In genomic region chr4:24032371-24032989, GRCh38 we compare ENCODE assay signal across 8 cellular contexts.
DNase-seq lines count a peak whose midpoint lies in the region; ATAC-seq, FAIRE-seq and TF ChIP-seq lines count a peak whose summit lies in the region.
"Had no signal": no experiment of that assay in that cellular context is flagged by ENCODE, and none has a peak within 500 bp of the region (broad histone marks: within the 10 kb centered on the region; RNA-seq: fewer than 3 reads in every experiment).

No MANE protein-coding gene starts in this region.

- intact Hi-C loops in esophagus muscularis mucosa (cut with DNase I): no loop called here

- H3K36me3 ChIP-seq in small intestine (ENCODE audit: control insufficient read depth in 2 of 2, insufficient read depth in 2 of 2, low read length in 2 of 2) (no peaks in the 10 kb centered on the region), esophagus muscularis mucosa (no peaks in the 10 kb centered on the region)

- H3K9me3 ChIP-seq in small intestine (ENCODE audit: control insufficient read depth, low read depth) (no peaks in the 10 kb centered on the region), esophagus muscularis mucosa (no peaks in the 10 kb centered on the region)

- no peaks in the 10 kb centered on the region for H3K27me3 ChIP-seq in small intestine (ENCODE audit: control insufficient read depth in 2 of 2, insufficient read depth in 2 of 2, low read length in 2 of 2)
- H3K27me3 ChIP-seq in esophagus muscularis mucosa: no peaks in the 10 kb centered on the region

- ATAC-seq in GM19023 (IDR thresholded peaks at IDR 0.05; ENCODE audit: unreplicated experiment): peak; percentile 62

- H3K27ac ChIP-seq in small intestine (ENCODE audit: low read depth in 1 of 2, low read length in 1 of 2) (no peak overlapping the region), esophagus muscularis mucosa (replicated peaks in 1 of 4) (no peak overlapping the region)

- TF ChIP-seq EP300 in esophagus muscularis mucosa (IDR thresholded peaks at IDR 0.05): no peak

- H3K4me1 ChIP-seq in small intestine (ENCODE audit: control insufficient read depth in 2 of 2, insufficient read depth in 1 of 2, low read depth in 1 of 2, low read length in 1 of 2): no peaks in the 10 kb centered on the region
- H3K4me1 ChIP-seq in esophagus muscularis mucosa: no peaks in the 10 kb centered on the region

- TF ChIP-seq CTCF in fibroblast of villous mesenchyme (IDR thresholded peaks at IDR 0.05; ENCODE audit: insufficient read depth, low read depth, low read length) (peak; percentile 41), esophagus muscularis mucosa (IDR thresholded peaks at IDR 0.05) (peak in 1 of 3 experiments; percentile 22)

- 50 to 61% (median 53%) methylated on average over 2 of the region's 2 CpGs for WGBS in small intestine, 3 donors
- WGBS in esophagus muscularis mucosa: 85% methylated on average over 2 of the region's 2 CpGs

- no peak for FAIRE-seq in small intestine (lab: Jason Lieb, UNC)

- TF ChIP-seq POLR2A in esophagus muscularis mucosa (IDR thresholded peaks at IDR 0.05; ENCODE audit: low read depth): no peak

- peak; percentile 32 for DNase-seq in M059J (ENCODE audit: low read depth)
- DNase-seq in fibroblast of villous mesenchyme (ENCODE audit: low read depth): peak; percentile 21
- DNase-seq in small intestine: peak; percentile 25
- DNase-seq in NCI-H1436 treated with DMSO at 0.1 percent for 48 hours (lab: John Stamatoyannopoulos, UW): no peak
- no peak for DNase-seq in NCI-H2227 treated with DMSO at 0.1 percent for 48 hours (lab: John Stamatoyannopoulos, UW)
- no peak for DNase-seq in esophagus muscularis mucosa (ENCODE audit: extremely low spot score)
- DNase-seq: stimulated activated naive CD4-positive, alpha-beta T cell treated with Interleukin-2 at 50 U/mL for 16 hours had no signal

- H3K4me3 ChIP-seq in fibroblast of villous mesenchyme (ENCODE audit: low read depth, low read length): no peak overlapping the region
- no peak overlapping the region for H3K4me3 ChIP-seq in small intestine (ENCODE audit: low read depth in 1 of 2, low read length in 2 of 2)
- H3K4me3 ChIP-seq in esophagus muscularis mucosa: no peak overlapping the region

Comparison
In these comparisons a context has a peak if more than half of its experiments do, and no peak if none do; other contexts are left out.
1. DNase-seq: peak in M059J (single experiment), fibroblast of villous mesenchyme (single experiment) and small intestine (single experiment); none in NCI-H1436 treated with DMSO at 0.1 percent for 48 hours (single experiment), NCI-H2227 treated with DMSO at 0.1 percent for 48 hours (single experiment) and esophagus muscularis mucosa (single experiment).